16 cellular contexts compared by ENCODE assay signal in the genomic region with DNA sequence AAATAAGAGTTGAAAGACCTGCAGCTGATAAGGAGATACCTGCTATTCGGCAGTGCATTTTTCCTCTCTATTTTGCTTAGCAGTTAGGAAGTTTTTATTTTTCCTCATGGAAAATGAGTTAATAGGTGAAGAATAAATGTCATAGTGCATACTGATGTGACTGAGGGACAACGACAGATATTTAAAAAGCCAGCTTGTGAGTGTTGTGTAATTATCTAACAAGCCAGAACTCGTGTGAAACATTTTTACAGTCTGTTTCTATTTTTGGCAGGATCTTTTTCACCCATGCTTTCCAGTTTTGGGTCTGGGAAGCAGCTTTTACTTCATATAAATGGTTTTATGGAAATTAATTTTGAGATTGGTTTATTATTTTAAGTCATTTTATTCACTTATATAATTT. TPM values are rescaled to one million over a fixed set of nuclear protein-coding genes. Genes with fewer than 3 reads are reported as not detected.
DNase-seq lines count a peak whose midpoint lies in the region; FAIRE-seq and TF ChIP-seq lines count a peak whose summit lies in the region.
"Had no signal": no experiment of that assay in that cellular context is flagged by ENCODE, and none has a peak within 500 bp of the region (broad histone marks: within the 10 kb centered on the region; RNA-seq: fewer than 3 reads in every experiment).

No MANE protein-coding gene starts in this region.

- H3K9ac ChIP-seq in trophoblast cell (ENCODE audit: low read length) = no peak overlapping the region
- H3K9ac ChIP-seq: KMS-11 had no signal

- no peak overlapping the region for H4K8ac ChIP-seq in trophoblast cell (ENCODE audit: low read depth, low read length)

- H3K79me1 ChIP-seq in trophoblast cell (ENCODE audit: low read length) = peaks cover 7% of the 10 kb centered on the region

- H3K4me1 ChIP-seq in trophoblast cell (ENCODE audit: control insufficient read depth in 1 of 2, insufficient read depth in 2 of 2, low read length in 2 of 2) = peaks cover 0 to 4% of the 10 kb centered on the region in 2 experiments

- peak overlapping the region; percentile 34 for H3K4ac ChIP-seq in trophoblast cell (ENCODE audit: low read depth, low read length)

- no peak overlapping the region for H4K12ac ChIP-seq in trophoblast cell (ENCODE audit: low read depth, low read length)

- no peak overlapping the region for H3K4me2 ChIP-seq in trophoblast cell (ENCODE audit: low read length)
- H3K4me2 ChIP-seq: KMS-11 had no signal

- no peak overlapping the region for H2BK5ac ChIP-seq in trophoblast cell (ENCODE audit: low read depth, low read length, poor library complexity)

- no peak for TF ChIP-seq CTCF in epithelial cell of proximal tubule (conservative IDR thresholded peaks at IDR 0.05; ENCODE audit: low read depth, low read length)

- no peaks in the 10 kb centered on the region for H3K27me3 ChIP-seq in trophoblast cell (ENCODE audit: insufficient read depth, low read length)
- H3K27me3 ChIP-seq: Peyer's patch, tibial artery had no signal

- no peak overlapping the region for H2AK5ac ChIP-seq in trophoblast cell (ENCODE audit: low read length)

- H3K79me2 ChIP-seq in trophoblast cell (ENCODE audit: control insufficient read depth, insufficient read depth, low read length, poor library complexity) = peaks cover 7% of the 10 kb centered on the region

- FAIRE-seq in frontal cortex (lab: Jason Lieb, UNC) = no peak
- FAIRE-seq in GM12892 (lab: Jason Lieb, UNC) = no peak
- FAIRE-seq: small intestine had no signal

- DNase-seq in EH (ENCODE audit: low read depth) = peak; percentile 4
- DNase-seq in NCI-H69 (lab: John Stamatoyannopoulos, UW) = peak; percentile 15
- DNase-seq in epithelial cell of proximal tubule (ENCODE audit: low read depth) = no peak
- peak in 1 of 2 donors; percentile 55 for DNase-seq in trophoblast cell
- DNase-seq in frontal cortex (ENCODE audit: low spot score in 2 of 2) = no peak
- no peak for DNase-seq in stimulated activated CD4-positive, alpha-beta T cell treated with anti-CD3 and anti-CD28 coated beads, Interleukin-4, amount 100 ng/mL, for 4 hours
- DNase-seq in GM12892 (ENCODE audit: insufficient read length) = no peak
- DNase-seq in NCI-H1417 treated with DMSO at 0.1 percent for 48 hours (lab: John Stamatoyannopoulos, UW) = no peak
- DNase-seq: activated gamma-delta T cell, COR-L47, naive B cell, Peyer's patch, small intestine, T1000, tibial artery had no signal

- peak overlapping the region; percentile 93 for H3K4me3 ChIP-seq in epithelial cell of proximal tubule (ENCODE audit: low read depth, low read length)
- H3K4me3 ChIP-seq in trophoblast cell (ENCODE audit: low read depth, low read length) = no peak overlapping the region
- H3K4me3 ChIP-seq: Peyer's patch, tibial artery had no signal

- H3K14ac ChIP-seq in trophoblast cell (ENCODE audit: low read length) = no peak overlapping the region

- no peak overlapping the region for H4K91ac ChIP-seq in trophoblast cell (ENCODE audit: low read depth, low read length)

- no peak overlapping the region for H3K18ac ChIP-seq in trophoblast cell (ENCODE audit: low read length)

- H3K23ac ChIP-seq in trophoblast cell (ENCODE audit: low read length) = no peak overlapping the region

- no peak for TF ChIP-seq POLR2A in GM12892 (IDR thresholded peaks at IDR 0.05; ENCODE audit: low read depth, low read length)

- H3K36me3 ChIP-seq in trophoblast cell (ENCODE audit: control insufficient read depth in 1 of 2, insufficient read depth in 2 of 2, low read length in 2 of 2) = peaks cover 0 to 3% of the 10 kb centered on the region in 2 experiments

- no peak overlapping the region for H3K27ac ChIP-seq in trophoblast cell (ENCODE audit: low read depth, low read length)
- H3K27ac ChIP-seq: KMS-11, Peyer's patch, tibial artery had no signal

- WGBS in trophoblast cell (ENCODE audit: extremely low coverage, insufficient coverage, insufficient read length) = no CpG with 5 or more reads among the region's 3 CpGs

- H2BK120ac ChIP-seq in trophoblast cell (ENCODE audit: insufficient read depth, low read length, poor library complexity) = no peak overlapping the region

- no peak overlapping the region for H2BK12ac ChIP-seq in trophoblast cell (ENCODE audit: low read length)

- H2AFZ ChIP-seq in trophoblast cell (ENCODE audit: insufficient read depth, low read length, poor library complexity) = no peak overlapping the region

- H3K9me3 ChIP-seq in trophoblast cell (ENCODE audit: insufficient read depth, low read depth, low read length) = no peaks in the 10 kb centered on the region
- H3K9me3 ChIP-seq: Peyer's patch, tibial artery had no signal

RNA-seq across cellular contexts. Expression of a gene that starts 2.9 kb away (rescaled TPM):
- total RNA-seq in epithelial cell of proximal tubule = 14.8 and 21.3 TPM in 2 replicates
- polyA plus RNA-seq in trophoblast cell (2013) = 11.5 TPM in 2 replicates
- total RNA-seq in frontal cortex = 45.7 TPM
- 15.1 TPM for polyA plus RNA-seq in GM12892 (2012; ENCODE audit: missing spikeins)

Comparison
In these comparisons a context has a peak if more than half of its experiments do, and no peak if none do; other contexts are left out.
1. DNase-seq: peak in EH (single experiment) and NCI-H69 (single experiment); none in epithelial cell of proximal tubule (single experiment), frontal cortex (0 of 2), stimulated activated CD4-positive, alpha-beta T cell treated with anti-CD3 and anti-CD28 coated beads, Interleukin-4, amount 100 ng/mL, for 4 hours (0 of 2), GM12892 (single experiment) and NCI-H1417 treated with DMSO at 0.1 percent for 48 hours (single experiment).